Comparison of ENCODE assay signal across 8 cellular contexts in the genomic region with DNA sequence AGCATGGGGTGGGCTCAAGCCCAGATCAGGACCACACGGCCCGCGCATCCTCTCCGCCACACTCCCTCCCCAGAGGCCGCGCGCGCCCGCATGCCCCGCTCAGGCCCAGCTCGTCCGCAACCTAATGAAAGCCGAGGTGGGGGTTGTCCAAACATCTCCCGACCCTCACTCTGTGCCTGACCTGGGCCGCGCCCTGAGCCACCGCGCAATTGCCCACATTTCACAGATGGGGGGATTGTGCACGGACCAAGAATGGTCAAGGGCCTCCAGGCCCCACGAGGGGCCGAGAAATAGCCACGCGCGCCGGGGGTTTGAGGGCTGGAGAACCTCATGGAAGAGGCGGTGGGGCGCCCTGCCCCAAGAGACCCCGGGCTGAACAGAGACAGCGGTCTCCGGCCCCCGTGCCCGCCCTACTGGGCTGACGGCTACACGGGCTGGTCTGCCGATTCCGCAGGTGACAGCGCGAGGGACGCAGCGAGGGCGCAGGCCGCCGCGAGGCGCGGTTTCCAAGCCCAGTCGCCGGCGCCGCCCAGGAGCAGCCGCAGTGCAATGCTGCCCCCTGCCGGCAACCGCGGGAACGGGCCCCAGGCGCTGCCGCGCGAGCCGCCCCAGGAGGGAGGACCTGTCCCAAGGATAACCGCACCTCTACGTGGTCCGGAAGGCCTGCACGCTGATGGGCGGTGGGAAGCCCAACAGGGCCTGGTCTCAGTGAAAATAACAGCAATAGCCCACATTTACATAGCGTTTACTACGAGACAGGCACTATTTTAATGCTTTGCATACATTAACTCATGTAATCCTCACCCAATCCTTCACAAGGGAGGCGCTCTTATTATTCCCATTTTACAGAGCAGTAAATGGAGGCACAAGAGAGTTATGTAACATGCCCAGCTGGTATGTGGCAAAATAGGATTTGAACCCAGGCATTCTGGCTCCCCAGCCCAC. TPM values are rescaled to one million over a fixed set of nuclear protein-coding genes. Genes with fewer than 3 reads are reported as not detected.
DNase-seq lines count a peak whose midpoint lies in the region; ATAC-seq, FAIRE-seq and TF ChIP-seq lines count a peak whose summit lies in the region.

No MANE protein-coding gene starts in this region.

- no peak overlapping the region for H3K4me3 ChIP-seq in HepG2 (replicated peaks in 1 of 3; ENCODE audit: insufficient read depth in 1 of 3, low read depth in 2 of 3, low read length in 3 of 3)

- no peak for TF ChIP-seq EP300 in HepG2 (IDR thresholded peaks at IDR 0.05; ENCODE audit: low read depth in 2 of 2, low read length in 2 of 2)
- no peak for TF ChIP-seq EP300 in HepG2 (CRISPR knock-in tag; IDR thresholded peaks at IDR 0.05; ENCODE audit: borderline replicate concordance)

- H3K9me3 Mint-ChIP-seq in activated CD4-positive, alpha-beta T cell treated with anti-CD3 and anti-CD28 coated beads for 36 hours (ENCODE audit: low read depth): no peaks in the 10 kb centered on the region
- H3K9me3 Mint-ChIP-seq in chondrocyte (ENCODE audit: low read depth): no peaks in the 10 kb centered on the region

- H3K27ac ChIP-seq in HepG2 (ENCODE audit: extremely low read length, insufficient read depth, low read length): no peak overlapping the region

- no peaks in the 10 kb centered on the region for H4K20me1 ChIP-seq in HepG2 (ENCODE audit: insufficient read depth, low read length)

- no peak overlapping the region for H3K27ac Mint-ChIP-seq in activated CD4-positive, alpha-beta T cell treated with anti-CD3 and anti-CD28 coated beads for 36 hours
- H3K27ac Mint-ChIP-seq in chondrocyte (ENCODE audit: unreplicated experiment): no peak overlapping the region

- WGBS in HepG2 (ENCODE audit: low lambda C conversion rate): 49% methylated on average over 28 of the region's 68 CpGs

- CTCF ChIA-PET in activated CD4-positive, alpha-beta T cell treated with anti-CD3 and anti-CD28 coated beads for 36 hours (lab: Charles Lee): interaction anchor here (0.5 to 1.1 kb wide), 4 partner anchors 12 to 1837 kb away, joined by 3 to 5 read pairs (median 4); no protein-coding TSS in a partner anchor
- CTCF ChIA-PET in HepG2 (lab: Yijun Ruan, JAX; ENCODE audit: low intra/inter-chr PET ratio, low total read pairs): interaction anchor here (0.6 to 2.5 kb wide), 4 partner anchors 28 to 382 kb away, joined by 3 to 26 read pairs (median 5); no protein-coding TSS in a partner anchor

- H3K9me3 ChIP-seq in HepG2 (ENCODE audit: low read length): no peaks in the 10 kb centered on the region

- TF ChIP-seq POLR2A in GM12892 (IDR thresholded peaks at IDR 0.05; ENCODE audit: low read depth, low read length) (no peak), HepG2 (IDR thresholded peaks at IDR 0.05; ENCODE audit: insufficient read depth in 1 of 2, low read depth in 2 of 2, low read length in 2 of 2) (no peak)

- H3K27me3 ChIP-seq in HepG2 (ENCODE audit: control insufficient read depth in 1 of 2, insufficient read depth in 2 of 2, low read length in 2 of 2): peaks cover 8 to 51% of the 10 kb centered on the region in 2 experiments

- H3K4me3 Mint-ChIP-seq in activated CD4-positive, alpha-beta T cell treated with anti-CD3 and anti-CD28 coated beads for 36 hours: no peak overlapping the region
- H3K4me3 Mint-ChIP-seq in chondrocyte (ENCODE audit: unreplicated experiment): peak overlapping the region; percentile 41

- in situ Hi-C loops in HepG2 (cut with HindIII; ENCODE audit: extremely low pct_ligation_motif_present, low pct_unique_long_range_greater_than_20kb): loop anchor here (5.0 to 10.0 kb wide), 2 partner anchors 112 to 200 kb away; no protein-coding TSS in a partner anchor

- H3K4me1 Mint-ChIP-seq in activated CD4-positive, alpha-beta T cell treated with anti-CD3 and anti-CD28 coated beads for 36 hours: no peaks in the 10 kb centered on the region
- no peaks in the 10 kb centered on the region for H3K4me1 Mint-ChIP-seq in chondrocyte (ENCODE audit: low read depth)

- no peaks in the 10 kb centered on the region for H3K79me2 ChIP-seq in HepG2 (ENCODE audit: insufficient read depth, low read length)

- H3K4me2 ChIP-seq in HepG2 (ENCODE audit: low read depth, low read length): peak overlapping the region; percentile 15; the same call in 1 of the 2 replicates

- H3K36me3 ChIP-seq in HepG2 (replicated peaks in 1 of 2; ENCODE audit: control insufficient read depth in 1 of 2, insufficient read depth in 2 of 2, low read length in 2 of 2): no peaks in the 10 kb centered on the region

- BruUV-seq in HepG2 (replicated peaks; lab: Mats Ljungman, UMichigan): no TSS peak

- intact Hi-C loops in activated CD4-positive, alpha-beta T cell treated with anti-CD3 and anti-CD28 coated beads for 36 hours (cut with DNase I, micrococcal nuclease): loop anchor here (1.0 to 10.0 kb wide), 13 partner anchors 115 to 1837 kb away; no protein-coding TSS in a partner anchor
- intact Hi-C loops in HepG2 (cut with micrococcal nuclease; ENCODE audit: unreplicated experiment): loop anchor here (2.0 to 5.0 kb wide), 5 partner anchors 28 to 1595 kb away; no protein-coding TSS in a partner anchor

- peak; percentile 99 for TF ChIP-seq CTCF in chondrocyte (IDR thresholded peaks at IDR 0.05)
- peak; percentile 95 for TF ChIP-seq CTCF in HepG2 (CRISPR knock-in tag; IDR thresholded peaks at IDR 0.05)

- H3K9ac ChIP-seq in HepG2 (ENCODE audit: insufficient read depth, low read depth, low read length): no peak overlapping the region

- H3K4me1 ChIP-seq in HepG2 (ENCODE audit: insufficient read depth, low read length): no peaks in the 10 kb centered on the region

- ATAC-seq in HG02763 (IDR thresholded peaks at IDR 0.05; ENCODE audit: unreplicated experiment) (peak; percentile 94), HepG2 (peak; percentile 97)
- ATAC-seq in activated CD4-positive, alpha-beta T cell treated with anti-CD3 and anti-CD28 coated beads for 36 hours: peak; percentile 97

- H3K27me3 Mint-ChIP-seq in activated CD4-positive, alpha-beta T cell treated with anti-CD3 and anti-CD28 coated beads for 36 hours: peaks cover 20% of the 10 kb centered on the region
- peaks cover 50% of the 10 kb centered on the region for H3K27me3 Mint-ChIP-seq in chondrocyte (ENCODE audit: low read depth)

- TF ChIP-seq RAD21 in HepG2 (CRISPR knock-in tag; IDR thresholded peaks at IDR 0.05): peak; percentile 99

- DNase-seq in A172 (ENCODE audit: low spot score): peak; percentile 50
- peak; percentile 91 for DNase-seq in GM12892 (ENCODE audit: insufficient read length)
- DNase-seq in NCI-H1930 (lab: John Stamatoyannopoulos, UW): peak; percentile 23 to 41
- DNase-seq in activated CD4-positive, alpha-beta T cell treated with anti-CD3 and anti-CD28 coated beads for 36 hours: peak; percentile 89
- DNase-seq in chondrocyte (ENCODE audit: low spot score): no peak
- DNase-seq in HepG2 (ENCODE audit: low spot score): peak; percentile 45
- peak; percentile 67 to 83 (median 74) for DNase-seq in stimulated activated CD4-positive, alpha-beta T cell treated with anti-CD3 and anti-CD28 coated beads, TNF-alpha, amount 100 ng/mL, for 48 hours (ENCODE audit: low read depth in 3 of 3)

- H3K36me3 Mint-ChIP-seq in activated CD4-positive, alpha-beta T cell treated with anti-CD3 and anti-CD28 coated beads for 36 hours (ENCODE audit: low read depth): no peaks in the 10 kb centered on the region
- no peaks in the 10 kb centered on the region for H3K36me3 Mint-ChIP-seq in chondrocyte (ENCODE audit: low read depth)

- H2AFZ ChIP-seq in HepG2 (ENCODE audit: low read length): no peak overlapping the region

- POLR2A ChIA-PET in activated CD4-positive, alpha-beta T cell treated with anti-CD3 and anti-CD28 coated beads for 36 hours (lab: Charles Lee): no interaction called here
- POLR2A ChIA-PET in HepG2 (lab: Yijun Ruan, JAX): no interaction called here

- FAIRE-seq in GM12892 (lab: Jason Lieb, UNC) (peak; percentile 99), HepG2 (lab: Jason Lieb, UNC) (no peak)

TF ChIP-seq in HepG2, 621 proteins besides CTCF, POLR2A, EP300 and RAD21 (continues in another document):
- TF ChIP-seq YY1 (IDR thresholded peaks at IDR 0.05; ENCODE audit: insufficient read depth, insufficient replicate concordance, low read depth, low read length): peak; percentile 24
- 0 out of 2 replicates have a peak, but pooled peaks have one; percentile 30 for TF ChIP-seq ZZZ3 (CRISPR knock-in tag; IDR thresholded peaks at IDR 0.05; ENCODE audit: borderline replicate concordance)
- TF ChIP-seq REPIN1 (CRISPR knock-in tag; IDR thresholded peaks at IDR 0.05; ENCODE audit: borderline replicate concordance, low read depth): 0 out of 2 replicates have a peak, but pooled peaks have one; percentile 37
- 0 out of 2 replicates have a peak, but pooled peaks have one; percentile 47 for TF ChIP-seq ZSCAN29 (CRISPR knock-in tag; conservative IDR thresholded peaks at IDR 0.05)

RNA-seq across cellular contexts. Expression of a gene that starts 10.5 kb away (rescaled TPM):
- 4.9 and 5.2 TPM in 2 replicates for total RNA-seq in A172 (2014; rRNA removed; shearing (Covaris generic))
- 0.06 TPM for polyA plus RNA-seq in GM12892 (2012; ENCODE audit: missing spikeins)
- total RNA-seq in activated CD4-positive, alpha-beta T cell treated with anti-CD3 and anti-CD28 coated beads for 36 hours: not detected
- total RNA-seq in chondrocyte (0.60 to 2.2 TPM (median 0.62 TPM) in 3 replicates), HepG2 (2016; rRNA removed; fragmentation: Illumina TruSeq; extraction: Trizol) (not detected in 2 replicates)
- not detected in 2 replicates for total RNA-seq in HepG2 (2016; cell fraction: cytosol; rRNA removed; fragmentation: Illumina TruSeq; extraction: Trizol; ENCODE audit: low read depth)
- not detected in 2 replicates for total RNA-seq in HepG2 (2016; cell fraction: insoluble cytoplasmic fraction; rRNA removed; fragmentation: Illumina TruSeq; extraction: Trizol)
- total RNA-seq in HepG2 (2016; cell fraction: membrane; rRNA removed; fragmentation: Illumina TruSeq; extraction: Trizol): not detected in 2 replicates
- total RNA-seq in HepG2 (2016; cell fraction: nucleus; rRNA removed; fragmentation: Illumina TruSeq; extraction: Trizol): not detected in 2 replicates
- 0.03 and 0.05 TPM in 2 replicates for polyA plus RNA-seq in HepG2 (2011; rRNA removed)
- 0.01 and 0.03 TPM in 2 replicates for polyA plus RNA-seq in HepG2 (2011; cell fraction: cytosol; rRNA removed)
- not detected in 2 replicates for polyA plus RNA-seq in HepG2 (2011; cell fraction: nucleus; rRNA removed)
- polyA plus RNA-seq in HepG2 (2012): not detected in 2 replicates
- not detected in 2 replicates for polyA plus RNA-seq in HepG2 (2016; cell fraction: cytosol; fragmentation: Illumina TruSeq; extraction: Trizol; ENCODE audit: low read depth)
- not detected in 2 replicates for polyA plus RNA-seq in HepG2 (2016; cell fraction: insoluble cytoplasmic fraction; fragmentation: Illumina TruSeq; extraction: Trizol; ENCODE audit: low read depth)
- polyA plus RNA-seq in HepG2 (2016; cell fraction: membrane; fragmentation: Illumina TruSeq; extraction: Trizol; ENCODE audit: low read depth): not detected in 2 replicates
- polyA plus RNA-seq in HepG2 (2016; cell fraction: nucleus; fragmentation: Illumina TruSeq; extraction: Trizol; ENCODE audit: insufficient read depth, low read depth): not detected in 2 replicates
- polyA minus RNA-seq in HepG2 (2011; rRNA and poly(A)+ RNA removed; ENCODE audit: low replicate concordance): 5.3 TPM in 1 of 2 replicates, not detected in the other
- not detected in 2 replicates for polyA minus RNA-seq in HepG2 (2011; cell fraction: cytosol; rRNA and poly(A)+ RNA removed)
- 0.25 TPM in 1 of 2 replicates, not detected in the other for polyA minus RNA-seq in HepG2 (2011; cell fraction: nucleus; rRNA and poly(A)+ RNA removed)
